Comparison of ENCODE assay signal across 16 cellular contexts in the genomic region with DNA sequence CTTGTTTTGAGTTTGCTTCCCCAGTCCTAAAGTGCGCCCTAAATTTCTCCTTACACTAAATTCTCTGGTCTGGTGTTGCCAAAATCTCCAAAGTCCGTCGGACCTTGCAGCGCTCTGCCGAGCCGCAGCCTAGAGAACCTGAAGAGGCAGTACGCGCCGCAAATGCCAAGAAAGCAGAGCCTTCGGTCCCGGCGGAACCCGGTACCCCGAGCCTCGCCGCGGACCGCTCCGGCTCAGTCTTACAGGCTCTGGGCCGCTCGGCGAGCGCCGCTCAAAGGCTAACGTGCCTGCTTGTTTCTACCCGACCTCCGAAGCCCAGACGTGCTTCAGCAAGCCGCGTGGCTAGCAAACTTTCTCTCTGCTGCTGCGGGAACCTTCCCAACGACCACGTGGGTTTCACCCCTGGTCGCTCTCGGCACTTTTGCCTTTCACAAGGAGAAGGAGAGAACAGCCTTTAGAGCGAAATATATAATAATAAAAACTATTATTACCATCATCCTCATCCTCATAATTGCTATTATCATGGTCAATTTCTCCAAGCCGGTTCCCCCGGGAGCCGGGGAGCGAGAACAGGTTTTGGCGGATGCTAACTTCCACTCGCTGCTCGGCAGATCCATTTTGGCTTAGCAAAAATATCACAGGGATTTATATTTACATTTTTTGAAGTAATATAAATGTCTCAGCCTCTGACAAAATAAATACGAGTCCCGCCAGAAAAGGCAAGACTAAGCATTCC. TPM values are rescaled to one million over a fixed set of nuclear protein-coding genes. Genes with fewer than 3 reads are reported as not detected.
DNase-seq lines count a peak whose midpoint lies in the region; FAIRE-seq and TF ChIP-seq lines count a peak whose summit lies in the region.
"Had no signal": no experiment of that assay in that cellular context is flagged by ENCODE, and none has a peak within 500 bp of the region (broad histone marks: within the 10 kb centered on the region; RNA-seq: fewer than 3 reads in every experiment).

No MANE protein-coding gene starts in this region.

- in situ Hi-C loops in G401 (cut with HindIII; ENCODE audit: low sequenced_read_pairs) = no loop called here

- H3K79me2 ChIP-seq in endothelial cell of umbilical vein (ENCODE audit: control insufficient read depth, insufficient read depth, low read length) (no peaks in the 10 kb centered on the region), neural cell (replicated peaks; ENCODE audit: insufficient read depth, low read length) (peaks cover 4% of the 10 kb centered on the region)

- dilution Hi-C loops in endothelial cell of umbilical vein (cut with MboI; ENCODE audit: extremely low pct_ligation_motif_present, low sequenced_read_pairs) = no loop called here

- H3K4me3 ChIP-seq in HUES48 (ENCODE audit: low read depth, low read length) (peak overlapping the region; percentile 64), endothelial cell of umbilical vein (replicated peaks in 1 of 3; ENCODE audit: insufficient read depth in 1 of 3, low read depth in 1 of 3, low read length in 3 of 3) (no peak overlapping the region), neural cell (ENCODE audit: low read length) (peak overlapping the region; percentile 59), testis (no peak overlapping the region)

- TF ChIP-seq RAD21 in neural cell (conservative IDR thresholded peaks at IDR 0.05) = no peak

- no peak overlapping the region for H3K27ac ChIP-seq in HUES48 (ENCODE audit: low read depth, low read length)
- H3K27ac ChIP-seq in endothelial cell of umbilical vein (ENCODE audit: insufficient read depth, low read depth, low read length) = no peak overlapping the region
- H3K27ac ChIP-seq in neural cell (ENCODE audit: low read length) = no peak overlapping the region
- no peak overlapping the region for H3K27ac ChIP-seq in testis

- POLR2A ChIA-PET in endothelial cell of umbilical vein (lab: Charles Lee) = no interaction called here

- H3K27me3 ChIP-seq in HUES48 (ENCODE audit: control insufficient read depth, insufficient read depth, low read length) (peaks cover 99% of the 10 kb centered on the region), endothelial cell of umbilical vein (ENCODE audit: control insufficient read depth in 2 of 2, insufficient read depth in 2 of 2, low read length in 2 of 2) (peaks cover 34 to 49% of the 10 kb centered on the region in 2 experiments), neural cell (ENCODE audit: insufficient read depth, low read depth, low read length) (peaks cover 29% of the 10 kb centered on the region), testis (no peaks in the 10 kb centered on the region)

- H3K9me3 ChIP-seq in HUES48 (ENCODE audit: control insufficient read depth, insufficient read depth, low read length) (no peaks in the 10 kb centered on the region), endothelial cell of umbilical vein (replicated peaks; ENCODE audit: control insufficient read depth, insufficient read depth, low read length) (no peaks in the 10 kb centered on the region), neural cell (ENCODE audit: low read length) (no peaks in the 10 kb centered on the region), testis (no peaks in the 10 kb centered on the region)

- no peak overlapping the region for H2AFZ ChIP-seq in endothelial cell of umbilical vein (ENCODE audit: low read depth, low read length)
- no peak overlapping the region for H2AFZ ChIP-seq in neural cell (ENCODE audit: low read depth, low read length)

- TF ChIP-seq CTCF in endothelial cell of umbilical vein (IDR thresholded peaks at IDR 0.05; ENCODE audit: extremely low read depth in 1 of 2, insufficient read depth in 1 of 2, low read depth in 1 of 2, low read length in 2 of 2) (no peak), neural cell (IDR thresholded peaks at IDR 0.05; ENCODE audit: poor library complexity, severe bottlenecking) (no peak), testis (IDR thresholded peaks at IDR 0.05) (no peak), GM10266 (IDR thresholded peaks at IDR 0.05; ENCODE audit: control insufficient read depth, insufficient read depth, low read depth, missing control alignments) (no peak)

- no peaks in the 10 kb centered on the region for H3K36me3 ChIP-seq in HUES48 (ENCODE audit: control insufficient read depth, insufficient read depth, low read length)
- H3K36me3 ChIP-seq in endothelial cell of umbilical vein (ENCODE audit: control insufficient read depth in 2 of 2, extremely low read depth in 1 of 2, insufficient read depth in 2 of 2, low read length in 2 of 2) = no peaks in the 10 kb centered on the region
- no peaks in the 10 kb centered on the region for H3K36me3 ChIP-seq in neural cell (ENCODE audit: insufficient read depth, low read length)
- no peaks in the 10 kb centered on the region for H3K36me3 ChIP-seq in testis (ENCODE audit: low read depth, missing control alignments)

- 2 to 3% methylated on average over 23 to 40 of the region's 45 CpGs for WGBS in testis, 2 donors

- H3K9me2 ChIP-seq in neural cell (ENCODE audit: insufficient read depth, low read length) = no peaks in the 10 kb centered on the region

- intact Hi-C loops in endothelial cell of umbilical vein (cut with micrococcal nuclease) = no loop called here
- intact Hi-C loops in testis (cut with DNase I; ENCODE audit: low total_unique reads) = no loop called here

- CTCF ChIA-PET in endothelial cell of umbilical vein (lab: Charles Lee) = no interaction called here

- no TSS peak for BruUV-seq in endothelial cell of umbilical vein (replicated peaks; lab: Mats Ljungman, UMichigan)

- FAIRE-seq in endothelial cell of umbilical vein (lab: Jason Lieb, UNC) = no peak
- FAIRE-seq: RCC 7860 had no signal

- TF ChIP-seq POLR2A in endothelial cell of umbilical vein (IDR thresholded peaks at IDR 0.05; ENCODE audit: low read depth, low read length) (no peak), testis (IDR thresholded peaks at IDR 0.05) (no peak)

- DNase-seq in Ammon's horn (ENCODE audit: low spot score) = peak; percentile 1
- no peak for DNase-seq in endothelial cell of umbilical vein (ENCODE audit: low read depth, low spot score)
- DNase-seq in testis = no peak
- DNase-seq in GM10266 (ENCODE audit: extremely low spot score) = no peak
- DNase-seq in middle frontal gyrus (ENCODE audit: extremely low spot score, low spot score) = no peak
- no peak for DNase-seq in G401 (ENCODE audit: low spot score)
- DNase-seq: activated CD8-positive, alpha-beta T cell treated with anti-CD3 and anti-CD28 coated beads for 36 hours; activated naive CD4-positive, alpha-beta T cell; CD8-positive, alpha-beta T cell; NCI-H2227 treated with DMSO at 0.1 percent for 48 hours; stimulated activated CD4-positive, alpha-beta T cell treated with anti-CD3 and anti-CD28 coated beads, Interleukin-4, amount 100 ng/mL, for 1 hour; T-helper 2 cell had no signal

- no peak overlapping the region for H3K9ac ChIP-seq in HUES48 (ENCODE audit: low read depth, low read length)
- no peak overlapping the region for H3K9ac ChIP-seq in endothelial cell of umbilical vein (replicated peaks; ENCODE audit: extremely low read depth, insufficient read depth, low read length)
- no peak overlapping the region for H3K9ac ChIP-seq in neural cell (ENCODE audit: low read length)

- no peaks in the 10 kb centered on the region for H4K20me1 ChIP-seq in endothelial cell of umbilical vein (replicated peaks; ENCODE audit: control insufficient read depth, extremely low read depth, insufficient read depth, low read length)
- no peaks in the 10 kb centered on the region for H4K20me1 ChIP-seq in neural cell (ENCODE audit: insufficient read depth)

- no peaks in the 10 kb centered on the region for H3F3A ChIP-seq in neural cell (ENCODE audit: insufficient read depth, low read length, poor library complexity, severe bottlenecking)

- no peak overlapping the region for H3K4me2 ChIP-seq in endothelial cell of umbilical vein (ENCODE audit: insufficient read depth, low read length)
- no peak overlapping the region for H3K4me2 ChIP-seq in neural cell (ENCODE audit: low read length)

- TF ChIP-seq EP300 in neural cell (conservative IDR thresholded peaks at IDR 0.05; ENCODE audit: poor library complexity, severe bottlenecking) = no peak

- H3K4me1 ChIP-seq in HUES48 (ENCODE audit: control insufficient read depth, insufficient read depth, low read length) (peaks cover 37% of the 10 kb centered on the region), endothelial cell of umbilical vein (ENCODE audit: control insufficient read depth, extremely low read depth, insufficient read depth, low read length) (no peaks in the 10 kb centered on the region), testis (no peaks in the 10 kb centered on the region)

- H3K9me1 ChIP-seq in endothelial cell of umbilical vein (replicated peaks; ENCODE audit: control insufficient read depth, extremely low read depth, insufficient read depth, low read length) = no peaks in the 10 kb centered on the region

TF ChIP-seq in endothelial cell of umbilical vein, 7 proteins besides CTCF, POLR2A, EP300 and RAD21:
- TF ChIP-seq JUN (IDR thresholded peaks at IDR 0.05; ENCODE audit: borderline replicate concordance, insufficient read depth, insufficient read length, low read depth) (no peak), EZH2 (IDR thresholded peaks at IDR 0.05; ENCODE audit: borderline replicate concordance, low read depth, low read length, severe bottlenecking) (peak; percentile 34), POLR2AphosphoS5 (IDR thresholded peaks at IDR 0.05; ENCODE audit: insufficient read depth, low read depth, low read length) (no peak)
TF ChIP-seq in endothelial cell of umbilical vein: peak in this region for 1.

TF ChIP-seq in neural cell, 6 proteins besides CTCF, POLR2A, EP300 and RAD21 (continues in another document):
- TF ChIP-seq MXI1 (conservative IDR thresholded peaks at IDR 0.05; ENCODE audit: poor library complexity, severe bottlenecking) (peak; percentile 55), EZH2 (IDR thresholded peaks at IDR 0.05; ENCODE audit: borderline replicate concordance, insufficient read depth, low read length, poor library complexity, severe bottlenecking) (no peak), TAF1 (IDR thresholded peaks at IDR 0.05; ENCODE audit: low read depth) (no peak)

RNA-seq across cellular contexts. Expression of a gene that starts 2.2 kb away (rescaled TPM):
- total RNA-seq in endothelial cell of umbilical vein (not detected in 2 replicates), testis (under 1 TPM; 0.12 to 0.31 TPM)
- polyA plus RNA-seq in endothelial cell of umbilical vein (not detected in 2 replicates), neural cell (7.2 and 8.6 TPM in 2 replicates), testis (ENCODE audit: insufficient read depth, low read depth, low replicate concordance) (0.08 TPM)
- polyA plus RNA-seq in endothelial cell of umbilical vein (2011; cell fraction: cytosol; rRNA removed) = not detected in 2 replicates
- polyA plus RNA-seq in endothelial cell of umbilical vein (2011; cell fraction: nucleus; rRNA removed) = not detected in 2 replicates
- not detected in 2 replicates for polyA plus RNA-seq in endothelial cell of umbilical vein (2012)
- polyA minus RNA-seq in endothelial cell of umbilical vein (not detected in 2 replicates), neural cell (6.8 and 9.5 TPM in 2 replicates)
- polyA minus RNA-seq in endothelial cell of umbilical vein (2011; cell fraction: cytosol; rRNA and poly(A)+ RNA removed) = not detected
- not detected in 2 replicates for polyA minus RNA-seq in endothelial cell of umbilical vein (2011; cell fraction: nucleus; rRNA and poly(A)+ RNA removed)
- total RNA-seq in G401 (2014; rRNA removed; shearing (Covaris generic)) = not detected in 2 replicates
- total RNA-seq: activated CD8-positive, alpha-beta T cell treated with anti-CD3 and anti-CD28 coated beads for 36 hours; CD8-positive, alpha-beta T cell; pulmonary artery endothelial cell had no signal

Comparison
In these comparisons a context has a peak if more than half of its experiments do, and no peak if none do; other contexts are left out.
1. H3K4me3 ChIP-seq: peak in HUES48 (single experiment) and neural cell (single experiment); none in endothelial cell of umbilical vein (0 of 3) and testis (0 of 2).